In genomic region chr7:42285383-42285824, GRCh38 we compare ENCODE assay signal across 29 cellular contexts. TPM values are rescaled to one million over a fixed set of nuclear protein-coding genes. Genes with fewer than 3 reads are reported as not detected.
DNase-seq lines count a peak whose midpoint lies in the region; ATAC-seq and FAIRE-seq lines count a peak whose summit lies in the region.
"Had no signal": no experiment of that assay in that cellular context is flagged by ENCODE, and none has a peak within 500 bp of the region (broad histone marks: within the 10 kb centered on the region; RNA-seq: fewer than 3 reads in every experiment).

No MANE protein-coding gene starts in this region.

- in situ Hi-C loops in GM23248 (cut with MboI): no loop called here

- H3K79me2 ChIP-seq in GM23248 (ENCODE audit: insufficient read depth): no peaks in the 10 kb centered on the region
- H3K79me2 ChIP-seq: hepatocyte had no signal

- H3K4me1 ChIP-seq in GM23248 (ENCODE audit: insufficient read depth) (peaks cover 5% of the 10 kb centered on the region; the same call in 1 of the 2 replicates), skeletal muscle satellite cell (ENCODE audit: control insufficient read depth, insufficient read depth, low read length) (peaks cover 21% of the 10 kb centered on the region)
- H3K4me1 ChIP-seq: BLaER1 treated with 17β-estradiol and CSF1 and Interleukin-3, amounts not matched to agents 10 nM and 100 nM; lower lobe of right lung had no signal

- no peak overlapping the region for H3K4me2 ChIP-seq in GM23248 (ENCODE audit: unreplicated experiment)
- H3K4me2 ChIP-seq in skeletal muscle satellite cell (ENCODE audit: low read length): peak overlapping the region; percentile 22
- H3K4me2 ChIP-seq: BLaER1 treated with 17β-estradiol and CSF1 and Interleukin-3, amounts not matched to agents 10 nM and 100 nM; hepatocyte had no signal

- no peak overlapping the region for H3K27ac ChIP-seq in GM23248
- H3K27ac ChIP-seq: BLaER1 treated with 17β-estradiol and CSF1 and Interleukin-3, amounts not matched to agents 10 nM and 100 nM; dorsolateral prefrontal cortex; esophagus squamous epithelium; gastroesophageal sphincter; hepatocyte; lower lobe of right lung had no signal

- H3K9me2 ChIP-seq in GM23248 (ENCODE audit: insufficient read depth): no peaks in the 10 kb centered on the region

- no peak for ATAC-seq in GM18519 (IDR thresholded peaks at IDR 0.05; ENCODE audit: low FRiP score, unreplicated experiment)
- ATAC-seq: activated T-cell treated with anti-CD3 and anti-CD28 coated beads, Interleukin-2, amount 50 U/mL, for 72 hours; gastroesophageal sphincter; HepG2; lower lobe of right lung; mucosa of descending colon; natural killer cell; SK-N-SH treated with all-trans-retinoic acid at 6 μM for 48 hours; stimulated activated naive B cell treated with anti-CD40 and anti-IgM and Interleukin-4, amounts not matched to agents 10 μg/mL and 1 μg/mL and 100 μg/mL, for 72 hours; T-helper 17 cell had no signal

- no peaks in the 10 kb centered on the region for H3K27me3 ChIP-seq in GM23248 (replicated peaks; ENCODE audit: insufficient read depth)
- H3K27me3 ChIP-seq in skeletal muscle satellite cell (ENCODE audit: control insufficient read depth, insufficient read depth, low read length): peaks cover 25% of the 10 kb centered on the region
- H3K27me3 ChIP-seq: BLaER1 treated with 17β-estradiol and CSF1 and Interleukin-3, amounts not matched to agents 10 nM and 100 nM; esophagus squamous epithelium; gastroesophageal sphincter had no signal

- H4K20me1 ChIP-seq in GM23248 (ENCODE audit: insufficient read depth): no peaks in the 10 kb centered on the region
- H4K20me1 ChIP-seq: BLaER1 treated with 17β-estradiol and CSF1 and Interleukin-3, amounts not matched to agents 10 nM and 100 nM had no signal

- H3K4me3 ChIP-seq in GM23248: no peak overlapping the region
- H3K4me3 ChIP-seq in skeletal muscle satellite cell (ENCODE audit: low read length): no peak overlapping the region
- H3K4me3 ChIP-seq: BLaER1 treated with 17β-estradiol and CSF1 and Interleukin-3, amounts not matched to agents 10 nM and 100 nM; dorsolateral prefrontal cortex; esophagus squamous epithelium; gastroesophageal sphincter; hepatocyte; lower lobe of right lung; mucosa of descending colon had no signal

- H3K9ac ChIP-seq in GM23248 (no peak overlapping the region), skeletal muscle satellite cell (ENCODE audit: low read depth, low read length) (no peak overlapping the region)
- H3K9ac ChIP-seq: BLaER1 treated with 17β-estradiol and CSF1 and Interleukin-3, amounts not matched to agents 10 nM and 100 nM had no signal

- H3K9me3 ChIP-seq in GM23248 (ENCODE audit: low read depth) (no peaks in the 10 kb centered on the region), skeletal muscle satellite cell (replicated peaks; ENCODE audit: low read length) (no peaks in the 10 kb centered on the region)
- H3K9me3 ChIP-seq: BLaER1 treated with 17β-estradiol and CSF1 and Interleukin-3, amounts not matched to agents 10 nM and 100 nM; esophagus squamous epithelium; gastroesophageal sphincter; lower lobe of right lung; mucosa of descending colon had no signal

- DNase-seq in GM23248: peak; percentile 12
- peak; percentile 81 for DNase-seq in M059J (ENCODE audit: low read depth)
- no peak for DNase-seq in activated CD8-positive, alpha-beta memory T cell treated with anti-CD3 and anti-CD28 coated beads, Interleukin-2, amount 50 U/mL, for 4 hours
- DNase-seq in SW 1271 (lab: John Stamatoyannopoulos, UW): no peak
- DNase-seq: activated CD4-positive, alpha-beta T cell treated with anti-CD3 and anti-CD28 coated beads, Interleukin-2, amount 50 U/mL, for 4 hours; activated T-cell treated with anti-CD3 and anti-CD28 coated beads, Interleukin-2, amount 50 U/mL, for 72 hours; DMS79 treated with DMSO at 0.1 percent for 48 hours; dorsolateral prefrontal cortex; esophagus squamous epithelium; H7; lower lobe of right lung; mucosa of descending colon; natural killer cell; NCI-H1092 treated with DMSO at 0.1 percent for 48 hours; NCI-H187 treated with DMSO at 0.1 percent for 48 hours; NCI-H2171; stimulated activated naive B cell treated with anti-CD40 and anti-IgM and Interleukin-4, amounts not matched to agents 10 μg/mL and 1 μg/mL and 100 μg/mL, for 72 hours; substantia nigra; T-helper 17 cell; trophoblast cell had no signal

- peak; percentile 33 for FAIRE-seq in endometrium (lab: Jason Lieb, UNC)
- FAIRE-seq: HepG2, TTC549 had no signal

- no peak overlapping the region for H2AFZ ChIP-seq in GM23248
- H2AFZ ChIP-seq: hepatocyte had no signal

- H3F3A ChIP-seq in GM23248 (ENCODE audit: insufficient read depth): peaks cover 11% of the 10 kb centered on the region; the same call in 1 of the 2 replicates

- H3K36me3 ChIP-seq in GM23248 (ENCODE audit: low read depth) (no peaks in the 10 kb centered on the region), skeletal muscle satellite cell (ENCODE audit: insufficient read depth, low read length) (no peaks in the 10 kb centered on the region)
- H3K36me3 ChIP-seq: BLaER1 treated with 17β-estradiol and CSF1 and Interleukin-3, amounts not matched to agents 10 nM and 100 nM; esophagus squamous epithelium; gastroesophageal sphincter; lower lobe of right lung had no signal

RNA-seq across cellular contexts. Expression of gene GLI3, which starts 48.4 kb away (rescaled TPM):
- 2.0 and 4.0 TPM in 2 replicates for total RNA-seq in GM23248 (2014; rRNA removed; shearing (Covaris generic))
- 3.7 and 5.2 TPM in 2 replicates for polyA plus RNA-seq in GM23248 (2016; fragmentation: Nextera tagmentation; extraction: Ambion mirVana)
- 4.4 and 7.6 TPM in 2 replicates for total RNA-seq in M059J (2014; rRNA removed; shearing (Covaris generic))
- total RNA-seq in skeletal muscle satellite cell (2012; rRNA removed): 2.8 and 3.1 TPM in 2 replicates
- total RNA-seq: HepG2 had no signal
- polyA plus RNA-seq: HepG2 had no signal

Comparison
In these comparisons a context has a peak if more than half of its experiments do, and no peak if none do; other contexts are left out.
1. DNase-seq: peak in GM23248 (single experiment) and M059J (single experiment); none in activated CD8-positive, alpha-beta memory T cell treated with anti-CD3 and anti-CD28 coated beads, Interleukin-2, amount 50 U/mL, for 4 hours (single experiment) and SW 1271 (0 of 2).